In genomic region chr4:98641906-98642668, GRCh38 we compare ENCODE assay signal across 18 cellular contexts. TPM values are rescaled to one million over a fixed set of nuclear protein-coding genes. Genes with fewer than 3 reads are reported as not detected.
A peak's percentile ranks its signal among the peaks of the same experiment; 100 is the strongest.
DNase-seq lines count a peak whose midpoint lies in the region; ATAC-seq and TF ChIP-seq lines count a peak whose summit lies in the region.
"Had no signal": no experiment of that assay in that cellular context is flagged by ENCODE, and none has a peak within 500 bp of the region (broad histone marks: within the 10 kb centered on the region; RNA-seq: fewer than 3 reads in every experiment).

No MANE protein-coding gene starts in this region.

- H3F3A ChIP-seq in PC-3 (ENCODE audit: low read length, unreplicated experiment), result no peaks in the 10 kb centered on the region
- peaks cover 5% of the 10 kb centered on the region for H3F3A ChIP-seq in smooth muscle cell (ENCODE audit: low read depth)

- TF ChIP-seq CTCF in PC-3 (conservative IDR thresholded peaks at IDR 0.05; ENCODE audit: low read depth, low read length) (no peak), smooth muscle cell (IDR thresholded peaks at IDR 0.05; ENCODE audit: borderline replicate concordance, insufficient read depth, poor library complexity, severe bottlenecking) (no peak)

- H3K9me2 ChIP-seq in PC-3 (replicated peaks; ENCODE audit: low read length), result no peaks in the 10 kb centered on the region

- peak; percentile 36 for ATAC-seq in GM21423 (IDR thresholded peaks at IDR 0.05; ENCODE audit: unreplicated experiment)
- no peak for ATAC-seq in PC-3
- no peak for ATAC-seq in GM18505 (IDR thresholded peaks at IDR 0.05; ENCODE audit: unreplicated experiment)
- ATAC-seq in HG03196 (IDR thresholded peaks at IDR 0.05; ENCODE audit: unreplicated experiment), result no peak

- no peak overlapping the region for H2AFZ ChIP-seq in PC-3 (ENCODE audit: low read length)
- no peak overlapping the region for H2AFZ ChIP-seq in smooth muscle cell (ENCODE audit: low read depth)

- H3K79me2 ChIP-seq in PC-3 (ENCODE audit: low read length), result peaks cover 92% of the 10 kb centered on the region
- H3K79me2 ChIP-seq in smooth muscle cell (ENCODE audit: low read depth), result peaks cover 99% of the 10 kb centered on the region

- no peaks in the 10 kb centered on the region for H4K20me1 ChIP-seq in PC-3 (ENCODE audit: low read length)
- peaks cover 7% of the 10 kb centered on the region for H4K20me1 ChIP-seq in smooth muscle cell (ENCODE audit: low read depth)

- H3K27me3 ChIP-seq in PC-3 (ENCODE audit: low read length) (no peaks in the 10 kb centered on the region), smooth muscle cell (ENCODE audit: low read depth) (no peaks in the 10 kb centered on the region)
- no peaks in the 10 kb centered on the region for H3K27me3 ChIP-seq in effector memory CD4-positive, alpha-beta T cell (replicated peaks; ENCODE audit: control insufficient read depth, insufficient read depth, low read length, poor library complexity, severe bottlenecking)
- H3K27me3 ChIP-seq: ascending aorta, tibial nerve had no signal

- H3K4me1 ChIP-seq in PC-3 (ENCODE audit: insufficient read depth, low read length) (peaks cover 34% of the 10 kb centered on the region), smooth muscle cell (ENCODE audit: low read depth) (peaks cover 19% of the 10 kb centered on the region)
- peaks cover 17% of the 10 kb centered on the region for H3K4me1 ChIP-seq in effector memory CD4-positive, alpha-beta T cell (ENCODE audit: control insufficient read depth, insufficient read depth, low read length, poor library complexity, severe bottlenecking)
- H3K4me1 ChIP-seq: ascending aorta, lower lobe of right lung had no signal

- intact Hi-C loops in PC-3 (cut with micrococcal nuclease), result no loop called here

- CTCF ChIA-PET in PC-3 (lab: Charles Lee), result no interaction called here

- no peak for TF ChIP-seq POLR2A in GM18505 (IDR thresholded peaks at IDR 0.05; ENCODE audit: borderline replicate concordance, extremely low read depth, insufficient read depth, insufficient read length)

- H3K9me3 ChIP-seq in PC-3 (ENCODE audit: low read length) (no peaks in the 10 kb centered on the region), smooth muscle cell (replicated peaks; ENCODE audit: low read depth) (no peaks in the 10 kb centered on the region)
- no peaks in the 10 kb centered on the region for H3K9me3 ChIP-seq in effector memory CD4-positive, alpha-beta T cell (ENCODE audit: control insufficient read depth, low read length)
- H3K9me3 ChIP-seq: ascending aorta, lower lobe of right lung, tibial nerve had no signal

- no TSS peak for BruUV-seq in PC-3 (replicated peaks; lab: Mats Ljungman, UMichigan)

- H3K27ac ChIP-seq in PC-3 (ENCODE audit: low read length) (peak overlapping the region; percentile 66), smooth muscle cell (ENCODE audit: low read depth) (peak overlapping the region; percentile 83)
- H3K27ac ChIP-seq in effector memory CD4-positive, alpha-beta T cell (ENCODE audit: insufficient read depth, low read length, poor library complexity, severe bottlenecking), result peak overlapping the region; percentile 22
- H3K27ac ChIP-seq: ascending aorta, lower lobe of right lung, tibial nerve had no signal

- H3K36me3 ChIP-seq in PC-3 (ENCODE audit: low read depth, low read length) (no peaks in the 10 kb centered on the region), smooth muscle cell (ENCODE audit: low read depth) (no peaks in the 10 kb centered on the region)
- H3K36me3 ChIP-seq in effector memory CD4-positive, alpha-beta T cell (ENCODE audit: control insufficient read depth, insufficient read depth, low read length), result no peaks in the 10 kb centered on the region
- H3K36me3 ChIP-seq: ascending aorta, lower lobe of right lung, tibial nerve had no signal

- 97% methylated on average over 3 of the region's 3 CpGs for WGBS in smooth muscle cell (ENCODE audit: low lambda C conversion rate)

- H3K4me2 ChIP-seq in PC-3 (ENCODE audit: low read length) (peak overlapping the region; percentile 64), smooth muscle cell (peak overlapping the region; percentile 59)

- POLR2A ChIA-PET in PC-3 (lab: Charles Lee; ENCODE audit: unreplicated experiment), result interaction anchor here (0.7 kb wide), 1 partner anchor 100 kb away, joined by 3 read pairs; no protein-coding TSS in a partner anchor

- H3K4me3 ChIP-seq in PC-3 (ENCODE audit: low read length) (0 out of 2 replicates have a peak overlapping the region, but pooled peaks have one; percentile 22), smooth muscle cell (no peak overlapping the region)
- H3K4me3 ChIP-seq in effector memory CD4-positive, alpha-beta T cell (ENCODE audit: insufficient read depth, low read depth, low read length, poor library complexity, severe bottlenecking), result no peak overlapping the region
- H3K4me3 ChIP-seq: ascending aorta, lower lobe of right lung, tibial nerve had no signal

- H3K9ac ChIP-seq in PC-3 (ENCODE audit: low read length) (peak overlapping the region; percentile 15; the same call in 1 of the 2 replicates), smooth muscle cell (ENCODE audit: low read depth) (peak overlapping the region; percentile 26)

- DNase-seq in PC-3 (no peak), smooth muscle cell (lab: John Stamatoyannopoulos, UW; ENCODE audit: unreplicated experiment) (no peak), NOMO-1 (lab: John Stamatoyannopoulos, UW; ENCODE audit: unreplicated experiment in 2 of 2) (no peak)
- DNase-seq in effector memory CD4-positive, alpha-beta T cell, result no peak
- DNase-seq: cerebellar nuclear complex; effector CD8-positive, alpha-beta T cell; H7; kidney; lower lobe of right lung; NCI-H1092 treated with DMSO at 0.1 percent for 48 hours; NCI-H2029 treated with DMSO at 0.1 percent for 48 hours; NCI-H82; stimulated activated CD4-positive, alpha-beta T cell treated with anti-CD3 and anti-CD28 coated beads, Interleukin-2, amount 100 ng/mL, for 48 hours had no signal

RNA-seq across cellular contexts. Expression of gene TSPAN5, which starts 16.3 kb away (rescaled TPM):
- total RNA-seq in PC-3 (2014; rRNA removed), result 41.8 and 50.3 TPM in 2 replicates
- total RNA-seq in smooth muscle cell, result 28.3 and 36.9 TPM in 2 replicates
- 33.7 and 35.8 TPM in 2 replicates for polyA plus RNA-seq in smooth muscle cell

Comparison
In these comparisons a context has a peak if more than half of its experiments do, and no peak if none do; other contexts are left out.
1. H3K27ac ChIP-seq: peak in every context shown above with its lines; median percentile 83 in smooth muscle cell; 66 in PC-3; 22 in effector memory CD4-positive, alpha-beta T cell.